In the genomic region with DNA sequence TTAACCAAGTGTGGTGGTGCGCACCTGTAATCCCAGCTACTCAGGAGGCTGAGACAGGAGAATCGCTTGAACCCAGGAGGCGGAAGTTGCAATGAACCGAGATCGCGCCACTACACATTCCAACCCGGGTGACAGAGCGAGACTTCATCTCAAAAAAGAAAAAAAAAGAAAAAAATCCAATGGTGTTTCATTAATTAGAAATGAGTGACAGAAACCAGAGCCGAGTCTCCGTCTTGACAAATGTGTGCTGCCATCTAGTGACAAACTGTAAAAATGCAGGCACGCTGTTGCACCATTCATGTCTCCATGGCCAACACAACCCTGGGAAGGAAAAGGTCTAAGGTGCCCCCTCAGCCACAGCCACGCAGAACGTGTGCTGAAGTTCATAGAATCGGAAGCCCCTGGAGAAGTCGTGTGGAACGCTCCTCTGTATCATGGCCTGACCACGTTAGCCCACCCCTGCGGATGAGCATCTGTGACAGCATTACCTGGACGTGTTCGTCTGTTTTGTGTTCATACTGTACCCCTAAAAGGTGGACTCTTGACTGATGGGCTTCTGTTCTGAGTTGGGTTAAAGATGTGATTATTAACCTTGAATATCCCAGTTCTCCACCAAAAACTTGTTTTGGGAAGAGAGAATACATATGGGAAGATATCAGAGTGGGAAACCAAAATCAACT, we compare ENCODE assay signal across 8 cellular contexts.
DNase-seq lines count a peak whose midpoint lies in the region; ATAC-seq and TF ChIP-seq lines count a peak whose summit lies in the region.

No MANE protein-coding gene starts in this region.

- H3K9ac ChIP-seq in PC-3 (ENCODE audit: low read length) (no peak overlapping the region), neural progenitor cell (no peak overlapping the region)

- CTCF ChIA-PET in PC-3 (lab: Charles Lee) = no interaction called here

- H3K9me3 ChIP-seq in DOHH2 (ENCODE audit: control insufficient read depth, insufficient read depth, low read length) = no peaks in the 10 kb centered on the region
- H3K9me3 ChIP-seq in PC-3 (ENCODE audit: low read length) = no peaks in the 10 kb centered on the region
- H3K9me3 ChIP-seq in neural progenitor cell (ENCODE audit: low read depth) = no peaks in the 10 kb centered on the region

- H3K4me1 Mint-ChIP-seq in activated T-cell treated with anti-CD3 and anti-CD28 coated beads, Interleukin-2, amount 50 U/mL, for 72 hours (ENCODE audit: low read depth) = peaks cover 27% of the 10 kb centered on the region
- H3K4me1 Mint-ChIP-seq in neural progenitor cell = peaks cover 12% of the 10 kb centered on the region

- H3K27ac ChIP-seq in DOHH2 (ENCODE audit: low read depth, low read length) = no peak overlapping the region
- H3K27ac ChIP-seq in PC-3 (ENCODE audit: low read length) = no peak overlapping the region
- H3K27ac ChIP-seq in neural progenitor cell = no peak overlapping the region
- no peak overlapping the region for H3K27ac ChIP-seq in substantia nigra (ENCODE audit: low read depth, low read length, poor library complexity, severe bottlenecking)

- ATAC-seq in HG03045 (IDR thresholded peaks at IDR 0.05; ENCODE audit: unreplicated experiment) = peak; percentile 57
- ATAC-seq in PC-3 = peak; percentile 45; the same call in 1 of the 2 replicates
- peak; percentile 28 to 35 for ATAC-seq in activated T-cell treated with anti-CD3 and anti-CD28 coated beads, Interleukin-2, amount 50 U/mL, for 72 hours (replicated peaks in 1 of 2)

- H3K36me3 Mint-ChIP-seq in activated T-cell treated with anti-CD3 and anti-CD28 coated beads, Interleukin-2, amount 50 U/mL, for 72 hours (ENCODE audit: insufficient read depth in 2 of 2) = peaks cover 0 to 1% of the 10 kb centered on the region in 2 donors
- H3K36me3 Mint-ChIP-seq in neural progenitor cell = no peaks in the 10 kb centered on the region

- H3K79me2 ChIP-seq in DOHH2 (ENCODE audit: control insufficient read depth, low read length) (no peaks in the 10 kb centered on the region), PC-3 (ENCODE audit: low read length) (no peaks in the 10 kb centered on the region), neural progenitor cell (ENCODE audit: low read depth) (no peaks in the 10 kb centered on the region)

- no peak overlapping the region for H3K4me3 Mint-ChIP-seq in activated T-cell treated with anti-CD3 and anti-CD28 coated beads, Interleukin-2, amount 50 U/mL, for 72 hours
- H3K4me3 Mint-ChIP-seq in neural progenitor cell = no peak overlapping the region

- H3K27me3 ChIP-seq in DOHH2 (ENCODE audit: control insufficient read depth, low read length) (peaks cover 15% of the 10 kb centered on the region), PC-3 (ENCODE audit: low read length) (no peaks in the 10 kb centered on the region), neural progenitor cell (no peaks in the 10 kb centered on the region)

- no peaks in the 10 kb centered on the region for H3K9me3 Mint-ChIP-seq in activated T-cell treated with anti-CD3 and anti-CD28 coated beads, Interleukin-2, amount 50 U/mL, for 72 hours
- no peaks in the 10 kb centered on the region for H3K9me3 Mint-ChIP-seq in neural progenitor cell

- H3K9me2 ChIP-seq in DOHH2 (replicated peaks; ENCODE audit: control insufficient read depth, low read length) = no peaks in the 10 kb centered on the region
- no peaks in the 10 kb centered on the region for H3K9me2 ChIP-seq in PC-3 (replicated peaks; ENCODE audit: low read length)

- H3K4me3 ChIP-seq in DOHH2 (ENCODE audit: low read length) = no peak overlapping the region
- no peak overlapping the region for H3K4me3 ChIP-seq in PC-3 (ENCODE audit: low read length)
- no peak overlapping the region for H3K4me3 ChIP-seq in neural progenitor cell

- H3K4me1 ChIP-seq in DOHH2 (ENCODE audit: control insufficient read depth, low read length) = peaks cover 18% of the 10 kb centered on the region
- 0 out of 2 replicates have a peak, but pooled peaks cover 4% of the 10 kb centered on the region for H3K4me1 ChIP-seq in PC-3 (ENCODE audit: insufficient read depth, low read length)
- H3K4me1 ChIP-seq in neural progenitor cell = no peaks in the 10 kb centered on the region

- no peaks in the 10 kb centered on the region for H3K27me3 Mint-ChIP-seq in activated T-cell treated with anti-CD3 and anti-CD28 coated beads, Interleukin-2, amount 50 U/mL, for 72 hours (ENCODE audit: low read depth)
- peaks cover 3% of the 10 kb centered on the region for H3K27me3 Mint-ChIP-seq in neural progenitor cell (ENCODE audit: insufficient read depth, low read depth)

- POLR2A ChIA-PET in PC-3 (lab: Charles Lee; ENCODE audit: unreplicated experiment) = no interaction called here

- no TSS peak for BruUV-seq in PC-3 (replicated peaks; lab: Mats Ljungman, UMichigan)

- H3K36me3 ChIP-seq in DOHH2 (ENCODE audit: control insufficient read depth, low read length) (no peaks in the 10 kb centered on the region), PC-3 (ENCODE audit: low read depth, low read length) (no peaks in the 10 kb centered on the region), neural progenitor cell (no peaks in the 10 kb centered on the region)

- peak; percentile 81 for TF ChIP-seq CTCF in DOHH2 (IDR thresholded peaks at IDR 0.05; ENCODE audit: low read depth, low read length, poor library complexity, severe bottlenecking)
- peak; percentile 70 for TF ChIP-seq CTCF in PC-3 (conservative IDR thresholded peaks at IDR 0.05; ENCODE audit: low read depth, low read length)
- TF ChIP-seq CTCF in neural progenitor cell (IDR thresholded peaks at IDR 0.05) = peak; percentile 87

- no peak overlapping the region for H3K27ac Mint-ChIP-seq in activated T-cell treated with anti-CD3 and anti-CD28 coated beads, Interleukin-2, amount 50 U/mL, for 72 hours
- H3K27ac Mint-ChIP-seq in neural progenitor cell = peak overlapping the region; percentile 89

- DNase-seq in PC-3 = peak; percentile 78
- DNase-seq in activated T-cell treated with anti-CD3 and anti-CD28 coated beads, Interleukin-2, amount 50 U/mL, for 72 hours = peak; percentile 65 to 75
- DNase-seq in fibroblast of peridontal ligament (ENCODE audit: extremely low read depth) = peak; percentile 80
- DNase-seq in neural progenitor cell (ENCODE audit: low spot score) = peak; percentile 80
- peak in 35 of 49 donors; percentile 3 to 59 (median 25) for DNase-seq in substantia nigra (lab: John Stamatoyannopoulos, UW)
- DNase-seq in SKM-1 (lab: John Stamatoyannopoulos, UW; ENCODE audit: unreplicated experiment) = no peak

- H3K4me2 ChIP-seq in DOHH2 (ENCODE audit: low read length) (peak overlapping the region; percentile 31; the same call in 1 of the 2 replicates), PC-3 (ENCODE audit: low read length) (no peak overlapping the region), neural progenitor cell (no peak overlapping the region)

- intact Hi-C loops in PC-3 (cut with micrococcal nuclease) = loop anchor here (1.0 to 2.0 kb wide), 3 partner anchors 56 to 142 kb away; no protein-coding TSS in a partner anchor

- H2AFZ ChIP-seq in PC-3 (ENCODE audit: low read length) (peak overlapping the region; percentile 53; the same call in 1 of the 2 replicates), neural progenitor cell (replicated peaks) (peak overlapping the region; percentile 35)

- no peaks in the 10 kb centered on the region for H4K20me1 ChIP-seq in DOHH2 (ENCODE audit: control insufficient read depth, insufficient read depth, low read depth, low read length)
- no peaks in the 10 kb centered on the region for H4K20me1 ChIP-seq in PC-3 (ENCODE audit: low read length)
- H4K20me1 ChIP-seq in neural progenitor cell (ENCODE audit: low read depth) = no peaks in the 10 kb centered on the region

- H3F3A ChIP-seq in DOHH2 (ENCODE audit: control insufficient read depth, insufficient read depth) = peaks cover 2% of the 10 kb centered on the region; the same call in 1 of the 2 replicates
- no peaks in the 10 kb centered on the region for H3F3A ChIP-seq in PC-3 (ENCODE audit: low read length, unreplicated experiment)
- H3F3A ChIP-seq in neural progenitor cell (ENCODE audit: low read depth) = no peaks in the 10 kb centered on the region
